In genomic region chr3:121545564-121546455, GRCh38 we compare ENCODE assay signal across 1 cellular context.
A peak's percentile ranks its signal among the peaks of the same experiment; 100 is the strongest.
TF ChIP-seq lines count a peak whose summit lies in the region.

TSS of gene POLQ (minus strand) at chr3:121545988. CDS start at chr3:121545877, 111 bp downstream.

TF ChIP-seq in K562, 482 proteins besides CTCF, POLR2A, EP300 and RAD21 (continued from another document and continues in another):
- TF ChIP-seq, protein P1, sequence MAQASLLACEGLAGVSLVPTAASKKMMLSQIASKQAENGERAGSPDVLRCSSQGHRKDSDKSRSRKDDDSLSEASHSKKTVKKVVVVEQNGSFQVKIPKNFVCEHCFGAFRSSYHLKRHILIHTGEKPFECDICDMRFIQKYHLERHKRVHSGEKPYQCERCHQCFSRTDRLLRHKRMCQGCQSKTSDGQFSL (CRISPR knock-in tag; IDR thresholded peaks at IDR 0.05), result no peak
- TF ChIP-seq, protein P1 (tag; IDR thresholded peaks at IDR 0.05), result no peak
- TF ChIP-seq TEAD1 (CRISPR knock-in tag; IDR thresholded peaks at IDR 0.05) (no peak), KLF16 (IDR thresholded peaks at IDR 0.05) (no peak), POLR2B (IDR thresholded peaks at IDR 0.05; ENCODE audit: low read depth, partially characterized antibody) (peak; percentile 55), SMARCA5 (IDR thresholded peaks at IDR 0.05) (no peak), ELF1 (tag; IDR thresholded peaks at IDR 0.05) (peak; percentile 82), L3MBTL2 (IDR thresholded peaks at IDR 0.05) (peak; percentile 36; the same call in 1 of the 2 replicates), SRF (CRISPR knock-in tag; IDR thresholded peaks at IDR 0.05) (no peak), XRCC5 (IDR thresholded peaks at IDR 0.05; ENCODE audit: low read depth, low read length) (0 out of 2 replicates have a peak, but pooled peaks have one; percentile 42), CEBPG (CRISPR knock-in tag; IDR thresholded peaks at IDR 0.05) (no peak), CEBPG (tag; conservative IDR thresholded peaks at IDR 0.05 in 1 of 2, IDR thresholded peaks at IDR 0.05 in 1 of 2) (no peak), FOXM1 (IDR thresholded peaks at IDR 0.05; ENCODE audit: low read depth) (peak; percentile 17; the same call in 1 of the 2 replicates), FOXM1 (CRISPR knock-in tag; IDR thresholded peaks at IDR 0.05; ENCODE audit: low read depth) (no peak), RBM22 (IDR thresholded peaks at IDR 0.05; ENCODE audit: low read depth, low read length, poor library complexity, severe bottlenecking) (no peak), TCF7 (IDR thresholded peaks at IDR 0.05; ENCODE audit: borderline replicate concordance) (no peak), ZNF79 (CRISPR knock-in tag; IDR thresholded peaks at IDR 0.05; ENCODE audit: low read depth) (no peak), CBX3 (IDR thresholded peaks at IDR 0.05; ENCODE audit: borderline replicate concordance in 1 of 2, low read length in 2 of 2) (peak in 1 of 2 experiments; percentile 10; a peak in 1 of 3 replicates), SAFB (IDR thresholded peaks at IDR 0.05; ENCODE audit: borderline replicate concordance, low read depth, low read length) (no peak), ZNF197 (CRISPR knock-in tag; IDR thresholded peaks at IDR 0.05; ENCODE audit: low read depth) (no peak), SNIP1 (IDR thresholded peaks at IDR 0.05; ENCODE audit: low read depth) (peak; percentile 96), ZNF75A (CRISPR knock-in tag; IDR thresholded peaks at IDR 0.05) (no peak), RFX5 (IDR thresholded peaks at IDR 0.05; ENCODE audit: low read depth, low read length) (no peak), HIVEP1 (CRISPR knock-in tag; IDR thresholded peaks at IDR 0.05) (no peak), ZNF699 (CRISPR knock-in tag; IDR thresholded peaks at IDR 0.05; ENCODE audit: insufficient replicate concordance) (no peak), ATF7 (IDR thresholded peaks at IDR 0.05) (peak; percentile 34; the same call in 1 of the 2 replicates), HMGN3 (IDR thresholded peaks at IDR 0.05; ENCODE audit: borderline replicate concordance, extremely low read depth, insufficient read length, low read depth, low read length) (no peak), GTF2E2 (tag; IDR thresholded peaks at IDR 0.05) (peak; percentile 69), PHF20 (IDR thresholded peaks at IDR 0.05; ENCODE audit: partially characterized antibody) (peak; percentile 75), YBX1 (IDR thresholded peaks at IDR 0.05) (no peak), ERF (CRISPR knock-in tag; IDR thresholded peaks at IDR 0.05) (no peak), SIN3A (IDR thresholded peaks at IDR 0.05; ENCODE audit: borderline replicate concordance in 2 of 2, control insufficient read depth in 1 of 2, low read depth in 2 of 2, low read length in 2 of 2) (peak; percentile 82; a peak in 2 of 4 replicates), TRIM28 (IDR thresholded peaks at IDR 0.05) (no peak), MAFF (IDR thresholded peaks at IDR 0.05; ENCODE audit: low read length) (no peak), HDAC1 (IDR thresholded peaks at IDR 0.05) (peak; percentile 31 to 93; a peak in 3 of 4 replicates), PHB (CRISPR knock-in tag; IDR thresholded peaks at IDR 0.05) (no peak), STAT5B (CRISPR knock-in tag; IDR thresholded peaks at IDR 0.05) (no peak), U2AF2 (optimal IDR thresholded peaks at IDR 0.05; ENCODE audit: low read depth, low read length) (no peak), NR3C1 (CRISPR knock-in tag; IDR thresholded peaks at IDR 0.05) (no peak), FOXK2 (conservative IDR thresholded peaks at IDR 0.05 in 1 of 2, IDR thresholded peaks at IDR 0.05 in 1 of 2; ENCODE audit: low read depth in 2 of 2) (0 out of 4 replicates have a peak, but pooled peaks of 1 of the 2 experiments have one; percentile 40), SAP30 (IDR thresholded peaks at IDR 0.05; ENCODE audit: borderline replicate concordance, insufficient read depth, low read depth, low read length, poor library complexity, severe bottlenecking) (peak; percentile 98), MCM5 (IDR thresholded peaks at IDR 0.05; ENCODE audit: low read depth) (no peak), TCF7L2 (IDR thresholded peaks at IDR 0.05; ENCODE audit: low read depth, low read length) (no peak), TAF7 (tag; IDR thresholded peaks at IDR 0.05) (0 out of 2 replicates have a peak, but pooled peaks have one; percentile 6), RBM34 (IDR thresholded peaks at IDR 0.05; ENCODE audit: borderline replicate concordance, insufficient read depth, low read length) (no peak), NFE2 (IDR thresholded peaks at IDR 0.05; ENCODE audit: low read depth) (no peak), ZNF77 (CRISPR knock-in tag; IDR thresholded peaks at IDR 0.05) (no peak)
- TF ChIP-seq, protein P2, sequence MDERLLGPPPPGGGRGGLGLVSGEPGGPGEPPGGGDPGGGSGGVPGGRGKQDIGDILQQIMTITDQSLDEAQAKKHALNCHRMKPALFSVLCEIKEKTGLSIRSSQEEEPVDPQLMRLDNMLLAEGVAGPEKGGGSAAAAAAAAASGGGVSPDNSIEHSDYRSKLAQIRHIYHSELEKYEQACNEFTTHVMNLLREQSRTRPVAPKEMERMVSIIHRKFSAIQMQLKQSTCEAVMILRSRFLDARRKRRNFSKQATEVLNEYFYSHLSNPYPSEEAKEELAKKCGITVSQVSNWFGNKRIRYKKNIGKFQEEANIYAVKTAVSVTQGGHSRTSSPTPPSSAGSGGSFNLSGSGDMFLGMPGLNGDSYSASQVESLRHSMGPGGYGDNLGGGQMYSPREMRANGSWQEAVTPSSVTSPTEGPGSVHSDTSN (CRISPR knock-in tag; IDR thresholded peaks at IDR 0.05; ENCODE audit: low read depth), result no peak
- TF ChIP-seq, protein P2 (tag; conservative IDR thresholded peaks at IDR 0.05; ENCODE audit: low read depth), result no peak
- TF ChIP-seq, protein P3, sequence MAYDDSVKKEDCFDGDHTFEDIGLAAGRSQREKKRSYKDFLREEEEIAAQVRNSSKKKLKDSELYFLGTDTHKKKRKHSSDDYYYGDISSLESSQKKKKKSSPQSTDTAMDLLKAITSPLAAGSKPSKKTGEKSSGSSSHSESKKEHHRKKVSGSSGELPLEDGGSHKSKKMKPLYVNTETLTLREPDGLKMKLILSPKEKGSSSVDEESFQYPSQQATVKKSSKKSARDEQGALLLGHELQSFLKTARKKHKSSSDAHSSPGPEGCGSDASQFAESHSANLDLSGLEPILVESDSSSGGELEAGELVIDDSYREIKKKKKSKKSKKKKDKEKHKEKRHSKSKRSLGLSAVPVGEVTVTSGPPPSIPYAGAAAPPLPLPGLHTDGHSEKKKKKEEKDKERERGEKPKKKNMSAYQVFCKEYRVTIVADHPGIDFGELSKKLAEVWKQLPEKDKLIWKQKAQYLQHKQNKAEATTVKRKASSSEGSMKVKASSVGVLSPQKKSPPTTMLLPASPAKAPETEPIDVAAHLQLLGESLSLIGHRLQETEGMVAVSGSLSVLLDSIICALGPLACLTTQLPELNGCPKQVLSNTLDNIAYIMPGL (CRISPR knock-in tag; IDR thresholded peaks at IDR 0.05), result no peak
- TF ChIP-seq, protein P4, sequence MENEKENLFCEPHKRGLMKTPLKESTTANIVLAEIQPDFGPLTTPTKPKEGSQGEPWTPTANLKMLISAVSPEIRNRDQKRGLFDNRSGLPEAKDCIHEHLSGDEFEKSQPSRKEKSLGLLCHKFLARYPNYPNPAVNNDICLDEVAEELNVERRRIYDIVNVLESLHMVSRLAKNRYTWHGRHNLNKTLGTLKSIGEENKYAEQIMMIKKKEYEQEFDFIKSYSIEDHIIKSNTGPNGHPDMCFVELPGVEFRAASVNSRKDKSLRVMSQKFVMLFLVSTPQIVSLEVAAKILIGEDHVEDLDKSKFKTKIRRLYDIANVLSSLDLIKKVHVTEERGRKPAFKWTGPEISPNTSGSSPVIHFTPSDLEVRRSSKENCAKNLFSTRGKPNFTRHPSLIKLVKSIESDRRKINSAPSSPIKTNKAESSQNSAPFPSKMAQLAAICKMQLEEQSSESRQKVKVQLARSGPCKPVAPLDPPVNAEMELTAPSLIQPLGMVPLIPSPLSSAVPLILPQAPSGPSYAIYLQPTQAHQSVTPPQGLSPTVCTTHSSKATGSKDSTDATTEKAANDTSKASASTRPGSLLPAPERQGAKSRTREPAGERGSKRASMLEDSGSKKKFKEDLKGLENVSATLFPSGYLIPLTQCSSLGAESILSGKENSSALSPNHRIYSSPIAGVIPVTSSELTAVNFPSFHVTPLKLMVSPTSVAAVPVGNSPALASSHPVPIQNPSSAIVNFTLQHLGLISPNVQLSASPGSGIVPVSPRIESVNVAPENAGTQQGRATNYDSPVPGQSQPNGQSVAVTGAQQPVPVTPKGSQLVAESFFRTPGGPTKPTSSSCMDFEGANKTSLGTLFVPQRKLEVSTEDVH (IDR thresholded peaks at IDR 0.05; ENCODE audit: low read depth, partially characterized antibody), result peak; percentile 91
- TF ChIP-seq, protein P5, sequence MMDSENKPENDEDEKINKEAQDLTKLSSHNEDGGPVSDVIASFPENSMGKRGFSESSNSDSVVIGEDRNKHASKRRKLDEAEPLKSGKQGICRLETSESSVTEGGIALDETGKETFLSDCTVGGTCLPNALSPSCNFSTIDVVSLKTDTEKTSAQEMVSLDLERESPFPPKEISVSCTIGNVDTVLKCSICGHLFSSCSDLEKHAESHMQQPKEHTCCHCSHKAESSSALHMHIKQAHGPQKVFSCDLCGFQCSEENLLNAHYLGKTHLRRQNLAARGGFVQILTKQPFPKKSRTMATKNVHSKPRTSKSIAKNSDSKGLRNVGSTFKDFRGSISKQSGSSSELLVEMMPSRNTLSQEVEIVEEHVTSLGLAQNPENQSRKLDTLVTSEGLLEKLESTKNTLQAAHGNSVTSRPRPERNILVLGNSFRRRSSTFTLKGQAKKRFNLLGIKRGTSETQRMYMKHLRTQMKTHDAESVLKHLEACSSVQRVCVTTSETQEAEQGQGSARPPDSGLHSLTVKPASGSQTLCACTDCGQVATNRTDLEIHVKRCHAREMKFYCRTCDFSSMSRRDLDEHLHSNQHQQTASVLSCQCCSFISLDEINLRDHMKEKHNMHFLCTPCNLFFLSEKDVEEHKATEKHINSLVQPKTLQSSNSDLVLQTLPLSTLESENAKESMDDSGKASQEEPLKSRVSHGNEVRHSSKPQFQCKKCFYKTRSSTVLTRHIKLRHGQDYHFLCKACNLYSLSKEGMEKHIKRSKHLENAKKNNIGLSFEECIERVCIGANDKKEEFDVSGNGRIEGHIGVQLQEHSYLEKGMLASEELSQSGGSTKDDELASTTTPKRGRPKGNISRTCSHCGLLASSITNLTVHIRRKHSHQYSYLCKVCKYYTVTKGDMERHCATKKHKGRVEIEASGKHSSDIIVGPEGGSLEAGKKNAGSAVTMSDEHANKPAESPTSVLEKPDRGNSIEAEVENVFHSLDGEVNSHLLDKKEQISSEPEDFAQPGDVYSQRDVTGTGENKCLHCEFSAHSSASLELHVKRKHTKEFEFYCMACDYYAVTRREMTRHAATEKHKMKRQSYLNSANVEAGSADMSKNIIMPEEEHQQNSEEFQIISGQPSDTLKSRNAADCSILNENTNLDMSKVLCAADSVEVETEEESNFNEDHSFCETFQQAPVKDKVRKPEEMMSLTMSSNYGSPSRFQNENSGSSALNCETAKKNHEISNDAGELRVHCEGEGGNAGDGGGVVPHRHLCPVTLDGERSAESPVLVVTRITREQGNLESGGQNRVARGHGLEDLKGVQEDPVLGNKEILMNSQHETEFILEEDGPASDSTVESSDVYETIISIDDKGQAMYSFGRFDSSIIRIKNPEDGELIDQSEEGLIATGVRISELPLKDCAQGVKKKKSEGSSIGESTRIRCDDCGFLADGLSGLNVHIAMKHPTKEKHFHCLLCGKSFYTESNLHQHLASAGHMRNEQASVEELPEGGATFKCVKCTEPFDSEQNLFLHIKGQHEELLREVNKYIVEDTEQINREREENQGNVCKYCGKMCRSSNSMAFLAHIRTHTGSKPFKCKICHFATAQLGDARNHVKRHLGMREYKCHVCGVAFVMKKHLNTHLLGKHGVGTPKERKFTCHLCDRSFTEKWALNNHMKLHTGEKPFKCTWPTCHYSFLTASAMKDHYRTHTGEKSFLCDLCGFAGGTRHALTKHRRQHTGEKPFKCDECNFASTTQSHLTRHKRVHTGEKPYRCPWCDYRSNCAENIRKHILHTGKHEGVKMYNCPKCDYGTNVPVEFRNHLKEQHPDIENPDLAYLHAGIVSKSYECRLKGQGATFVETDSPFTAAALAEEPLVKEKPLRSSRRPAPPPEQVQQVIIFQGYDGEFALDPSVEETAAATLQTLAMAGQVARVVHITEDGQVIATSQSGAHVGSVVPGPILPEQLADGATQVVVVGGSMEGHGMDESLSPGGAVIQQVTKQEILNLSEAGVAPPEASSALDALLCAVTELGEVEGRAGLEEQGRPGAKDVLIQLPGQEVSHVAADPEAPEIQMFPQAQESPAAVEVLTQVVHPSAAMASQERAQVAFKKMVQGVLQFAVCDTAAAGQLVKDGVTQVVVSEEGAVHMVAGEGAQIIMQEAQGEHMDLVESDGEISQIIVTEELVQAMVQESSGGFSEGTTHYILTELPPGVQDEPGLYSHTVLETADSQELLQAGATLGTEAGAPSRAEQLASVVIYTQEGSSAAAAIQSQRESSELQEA (IDR thresholded peaks at IDR 0.05; ENCODE audit: low read depth), result no peak
- TF ChIP-seq, protein P6, sequence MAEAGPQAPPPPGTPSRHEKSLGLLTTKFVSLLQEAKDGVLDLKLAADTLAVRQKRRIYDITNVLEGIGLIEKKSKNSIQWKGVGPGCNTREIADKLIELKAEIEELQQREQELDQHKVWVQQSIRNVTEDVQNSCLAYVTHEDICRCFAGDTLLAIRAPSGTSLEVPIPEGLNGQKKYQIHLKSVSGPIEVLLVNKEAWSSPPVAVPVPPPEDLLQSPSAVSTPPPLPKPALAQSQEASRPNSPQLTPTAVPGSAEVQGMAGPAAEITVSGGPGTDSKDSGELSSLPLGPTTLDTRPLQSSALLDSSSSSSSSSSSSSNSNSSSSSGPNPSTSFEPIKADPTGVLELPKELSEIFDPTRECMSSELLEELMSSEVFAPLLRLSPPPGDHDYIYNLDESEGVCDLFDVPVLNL (CRISPR knock-in tag; IDR thresholded peaks at IDR 0.05; ENCODE audit: low read depth), result peak; percentile 92
